Comparison of ENCODE assay signal across 8 cellular contexts in the genomic region with DNA sequence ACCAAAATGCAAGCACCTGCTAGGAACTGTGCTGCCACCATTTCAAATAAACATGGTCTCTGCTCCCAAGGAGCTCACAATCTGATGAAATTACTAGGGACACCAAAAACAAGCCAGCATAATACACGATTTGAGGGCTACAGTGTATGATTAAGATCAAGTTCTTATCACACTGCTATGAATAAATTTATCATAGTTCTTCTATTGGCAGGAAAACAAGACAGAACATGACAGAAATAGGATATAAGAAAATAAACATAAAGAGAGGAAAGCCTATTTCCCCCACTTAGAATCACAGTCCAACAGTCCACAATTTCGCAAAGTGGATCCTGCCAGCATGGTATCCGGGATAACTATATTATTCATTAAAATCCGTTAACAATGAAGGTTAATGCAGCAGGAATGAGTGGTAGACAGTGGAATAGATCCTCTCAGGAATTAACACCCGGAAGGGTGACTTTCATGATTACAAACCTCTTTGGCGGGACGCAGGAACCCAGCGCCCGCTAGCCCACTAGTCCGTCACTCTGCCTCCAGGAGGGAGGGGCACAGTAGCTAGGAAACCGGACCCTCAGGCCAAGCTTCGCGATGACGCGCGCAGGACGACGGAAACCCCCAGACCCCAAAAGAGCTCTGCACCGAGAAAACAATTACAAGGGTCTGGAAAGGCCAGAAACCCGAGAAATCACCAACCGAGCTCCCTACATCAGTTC. TPM values are rescaled to one million over a fixed set of nuclear protein-coding genes. Genes with fewer than 3 reads are reported as not detected.
DNase-seq lines count a peak whose midpoint lies in the region; ATAC-seq lines count a peak whose summit lies in the region.

No MANE protein-coding gene starts in this region.

- peak; percentile 28 for ATAC-seq in activated CD8-positive, alpha-beta memory T cell treated with anti-CD3 and anti-CD28 coated beads, Interleukin-2, amount 10 ng/mL, durations not matched to agents 7 days and 5 days
- ATAC-seq in HG02571 (IDR thresholded peaks at IDR 0.05; ENCODE audit: unreplicated experiment): peak; percentile 32

- H3K27me3 ChIP-seq in iPS-15b (ENCODE audit: control insufficient read depth, insufficient read depth, low read length) (no peaks in the 10 kb centered on the region), skeletal muscle satellite cell (ENCODE audit: control insufficient read depth, insufficient read depth, low read length) (no peaks in the 10 kb centered on the region)

- peak overlapping the region; percentile 87 for H3K4me3 Mint-ChIP-seq in activated CD8-positive, alpha-beta memory T cell treated with anti-CD3 and anti-CD28 coated beads, Interleukin-2, amount 10 ng/mL, durations not matched to agents 7 days and 5 days

- H3K9ac ChIP-seq in iPS-15b (ENCODE audit: low read depth, low read length): peak overlapping the region; percentile 76
- peak overlapping the region; percentile 90 for H3K9ac ChIP-seq in skeletal muscle satellite cell (ENCODE audit: low read depth, low read length)

- H3K4me1 Mint-ChIP-seq in activated CD8-positive, alpha-beta memory T cell treated with anti-CD3 and anti-CD28 coated beads, Interleukin-2, amount 10 ng/mL, durations not matched to agents 7 days and 5 days: peaks cover 52% of the 10 kb centered on the region

- H3K36me3 ChIP-seq in iPS-15b (ENCODE audit: control insufficient read depth, insufficient read depth, low read length) (no peaks in the 10 kb centered on the region), skeletal muscle satellite cell (ENCODE audit: insufficient read depth, low read length) (peaks cover 8% of the 10 kb centered on the region)

- peak overlapping the region; percentile 91 for H3K27ac Mint-ChIP-seq in activated CD8-positive, alpha-beta memory T cell treated with anti-CD3 and anti-CD28 coated beads, Interleukin-2, amount 10 ng/mL, durations not matched to agents 7 days and 5 days

- peak overlapping the region; percentile 41 for H3K27ac ChIP-seq in angular gyrus (ENCODE audit: low read depth, low read length)

- peak overlapping the region; percentile 86 for H3K4me3 ChIP-seq in iPS-15b (ENCODE audit: low read depth, low read length)
- peak overlapping the region; percentile 81 for H3K4me3 ChIP-seq in skeletal muscle satellite cell (ENCODE audit: low read length)

- H3K4me2 ChIP-seq in skeletal muscle satellite cell (ENCODE audit: low read length): peak overlapping the region; percentile 83

- H3K9me3 ChIP-seq in iPS-15b (ENCODE audit: control insufficient read depth, insufficient read depth, low read length): no peaks in the 10 kb centered on the region
- H3K9me3 ChIP-seq in skeletal muscle satellite cell (replicated peaks; ENCODE audit: low read length): no peaks in the 10 kb centered on the region

- peaks cover 27% of the 10 kb centered on the region for H3K36me3 Mint-ChIP-seq in activated CD8-positive, alpha-beta memory T cell treated with anti-CD3 and anti-CD28 coated beads, Interleukin-2, amount 10 ng/mL, durations not matched to agents 7 days and 5 days

- CTCF ChIA-PET in activated CD8-positive, alpha-beta memory T cell treated with anti-CD3 and anti-CD28 coated beads, Interleukin-2, amount 10 ng/mL, durations not matched to agents 7 days and 5 days (lab: Charles Lee): interaction anchor here (0.8 to 3.5 kb wide), 10 partner anchors 21 to 599 kb away, joined by 3 to 37 read pairs (median 4); partner anchors contain the start of genes CEP57, FAM76B and MAML2

- DNase-seq in activated CD8-positive, alpha-beta memory T cell treated with anti-CD3 and anti-CD28 coated beads, Interleukin-2, amount 10 ng/mL, durations not matched to agents 7 days and 5 days: no peak
- no peak for DNase-seq in activated CD8-positive, alpha-beta memory T cell treated with anti-CD3 and anti-CD28 coated beads, Interleukin-2, amount 50 U/mL, for 48 hours
- DNase-seq in NCI-H1105 (lab: John Stamatoyannopoulos, UW): peak; percentile 60
- DNase-seq in cerebellar nuclear complex (lab: John Stamatoyannopoulos, UW): no peak

- peaks cover 3% of the 10 kb centered on the region for H3K4me1 ChIP-seq in iPS-15b (ENCODE audit: control insufficient read depth, insufficient read depth, low read length)
- peaks cover 9% of the 10 kb centered on the region for H3K4me1 ChIP-seq in skeletal muscle satellite cell (ENCODE audit: control insufficient read depth, insufficient read depth, low read length)

- H3K9me3 Mint-ChIP-seq in activated CD8-positive, alpha-beta memory T cell treated with anti-CD3 and anti-CD28 coated beads, Interleukin-2, amount 10 ng/mL, durations not matched to agents 7 days and 5 days (ENCODE audit: low read depth): no peaks in the 10 kb centered on the region

- no peaks in the 10 kb centered on the region for H3K27me3 Mint-ChIP-seq in activated CD8-positive, alpha-beta memory T cell treated with anti-CD3 and anti-CD28 coated beads, Interleukin-2, amount 10 ng/mL, durations not matched to agents 7 days and 5 days

RNA-seq across cellular contexts. Expression of gene CCDC82, which starts 0.7 kb away (rescaled TPM):
- total RNA-seq in activated CD8-positive, alpha-beta memory T cell treated with anti-CD3 and anti-CD28 coated beads, Interleukin-2, amount 10 ng/mL, durations not matched to agents 7 days and 5 days: 10 to 100 TPM; 31.5 to 32.9 TPM
- 12.9 TPM in 2 replicates for total RNA-seq in skeletal muscle satellite cell (2012; rRNA removed)

RNA-seq across cellular contexts. Expression of gene JRKL, which starts 0.8 kb away (rescaled TPM):
- total RNA-seq in activated CD8-positive, alpha-beta memory T cell treated with anti-CD3 and anti-CD28 coated beads, Interleukin-2, amount 10 ng/mL, durations not matched to agents 7 days and 5 days: 10 to 100 TPM in 1 of 2 experiments, 1 to 10 TPM in 1; 9.6 to 11.2 TPM
- 7.1 and 7.4 TPM in 2 replicates for total RNA-seq in skeletal muscle satellite cell (2012; rRNA removed)

RNA-seq across cellular contexts. Expression of gene MAML2, which starts 46.1 kb away (rescaled TPM):
- total RNA-seq in activated CD8-positive, alpha-beta memory T cell treated with anti-CD3 and anti-CD28 coated beads, Interleukin-2, amount 10 ng/mL, durations not matched to agents 7 days and 5 days: 10 to 100 TPM; 12.7 to 14.5 TPM
- 14.0 and 15.0 TPM in 2 replicates for total RNA-seq in skeletal muscle satellite cell (2012; rRNA removed)
